8 cellular contexts compared by ENCODE assay signal in genomic region chr3:46372492-46373359, GRCh38. TPM values are rescaled to one million over a fixed set of nuclear protein-coding genes. Genes with fewer than 3 reads are reported as not detected.
DNase-seq lines count a peak whose midpoint lies in the region; ATAC-seq and TF ChIP-seq lines count a peak whose summit lies in the region.

No MANE protein-coding gene starts in this region.

- DNase-seq in BE2C (no peak), GM23248 (peak; percentile 66), immature natural killer cell (peak in 1 of 3 donors; percentile 52), HuH-7 (ENCODE audit: low spot score) (no peak), NCI-H1092 (lab: John Stamatoyannopoulos, UW) (no peak)
- no peak for DNase-seq in T-helper 2 cell treated with Interferon-gamma antibody and Interleukin-4, amounts not matched to agents 5 μg/mL and 100 μg/mL, for 36 hours (ENCODE audit: low spot score)

- no peak for ATAC-seq in GM18505 (IDR thresholded peaks at IDR 0.05; ENCODE audit: unreplicated experiment)
- no peak for ATAC-seq in HG03039 (IDR thresholded peaks at IDR 0.05; ENCODE audit: unreplicated experiment)

- no peak overlapping the region for H2AFZ ChIP-seq in GM23248

- H3K9ac ChIP-seq in GM23248, result no peak overlapping the region

- no peaks in the 10 kb centered on the region for H3K9me2 ChIP-seq in GM23248 (ENCODE audit: insufficient read depth)

- H3K36me3 Mint-ChIP-seq in T-helper 2 cell treated with Interferon-gamma antibody and Interleukin-4, amounts not matched to agents 5 μg/mL and 100 μg/mL, for 36 hours (ENCODE audit: low read depth), result peaks cover 4% of the 10 kb centered on the region
- no peaks in the 10 kb centered on the region for H3K36me3 Mint-ChIP-seq in immature natural killer cell

- H3K4me1 ChIP-seq in BE2C (no peaks in the 10 kb centered on the region), GM23248 (ENCODE audit: insufficient read depth) (no peaks in the 10 kb centered on the region)

- H3K9me3 ChIP-seq in BE2C (no peaks in the 10 kb centered on the region), GM23248 (ENCODE audit: low read depth) (no peaks in the 10 kb centered on the region)

- in situ Hi-C loops in GM23248 (cut with MboI), result loop anchor here (25.0 kb wide), 2 partner anchors 435 to 610 kb away; partner anchors contain the start of gene CXCR6

- peak overlapping the region; percentile 50 for H3K4me3 Mint-ChIP-seq in T-helper 2 cell treated with Interferon-gamma antibody and Interleukin-4, amounts not matched to agents 5 μg/mL and 100 μg/mL, for 36 hours
- H3K4me3 Mint-ChIP-seq in immature natural killer cell, result peak overlapping the region; percentile 41 to 88 (median 65)

- no peaks in the 10 kb centered on the region for H3K79me2 ChIP-seq in GM23248 (ENCODE audit: insufficient read depth)

- H3K4me3 ChIP-seq in BE2C (ENCODE audit: low read depth, low read length) (no peak overlapping the region), GM23248 (no peak overlapping the region)

- no peaks in the 10 kb centered on the region for H4K20me1 ChIP-seq in GM23248 (ENCODE audit: insufficient read depth)

- peaks cover 60% of the 10 kb centered on the region for H3K4me1 Mint-ChIP-seq in T-helper 2 cell treated with Interferon-gamma antibody and Interleukin-4, amounts not matched to agents 5 μg/mL and 100 μg/mL, for 36 hours (ENCODE audit: low read depth)
- H3K4me1 Mint-ChIP-seq in immature natural killer cell, result peaks cover 80 to 91% of the 10 kb centered on the region in 2 donors

- H3K9me3 Mint-ChIP-seq in T-helper 2 cell treated with Interferon-gamma antibody and Interleukin-4, amounts not matched to agents 5 μg/mL and 100 μg/mL, for 36 hours, result no peaks in the 10 kb centered on the region
- H3K9me3 Mint-ChIP-seq in immature natural killer cell, result no peaks in the 10 kb centered on the region

- peak; percentile 30 for TF ChIP-seq CTCF in BE2C (IDR thresholded peaks at IDR 0.05; ENCODE audit: low read depth, low read length)

- H3F3A ChIP-seq in GM23248 (ENCODE audit: insufficient read depth), result no peaks in the 10 kb centered on the region

- no peak overlapping the region for H3K4me2 ChIP-seq in GM23248 (ENCODE audit: unreplicated experiment)

- H3K27ac ChIP-seq in GM23248, result no peak overlapping the region

- WGBS in GM23248 (ENCODE audit: low coverage in 1 of 2, low lambda C conversion rate in 2 of 2, missing lambda C conversion rate in 2 of 2), 2 experiments, result 67 to 71% methylated on average over 9 of the region's 9 CpGs

- TF ChIP-seq POLR2A in GM18505 (IDR thresholded peaks at IDR 0.05; ENCODE audit: borderline replicate concordance, extremely low read depth, insufficient read depth, insufficient read length), result no peak

- peak overlapping the region; percentile 16 for H3K27ac Mint-ChIP-seq in T-helper 2 cell treated with Interferon-gamma antibody and Interleukin-4, amounts not matched to agents 5 μg/mL and 100 μg/mL, for 36 hours
- H3K27ac Mint-ChIP-seq in immature natural killer cell, result peak overlapping the region in 3 of 6 donors; percentile 14 to 94 (median 80)

- H3K36me3 ChIP-seq in BE2C, result no peaks in the 10 kb centered on the region
- no peaks in the 10 kb centered on the region for H3K36me3 ChIP-seq in GM23248 (ENCODE audit: low read depth)

- H3K27me3 ChIP-seq in BE2C, result no peaks in the 10 kb centered on the region
- H3K27me3 ChIP-seq in GM23248 (replicated peaks; ENCODE audit: insufficient read depth), result peaks cover 74% of the 10 kb centered on the region

- peaks cover 53% of the 10 kb centered on the region for H3K27me3 Mint-ChIP-seq in T-helper 2 cell treated with Interferon-gamma antibody and Interleukin-4, amounts not matched to agents 5 μg/mL and 100 μg/mL, for 36 hours (ENCODE audit: low read depth)
- H3K27me3 Mint-ChIP-seq in immature natural killer cell (ENCODE audit: low read depth in 3 of 3), result peaks cover 2 to 7% (median 2%) of the 10 kb centered on the region in 3 donors

RNA-seq across cellular contexts. Expression of gene CCR5, which starts 2.0 kb away (rescaled TPM):
- not detected for polyA plus RNA-seq in BE2C (2012; ENCODE audit: insufficient read depth, insufficient read length, low read depth)
- not detected in 2 replicates for total RNA-seq in GM23248 (2014; rRNA removed; shearing (Covaris generic))
- polyA plus RNA-seq in GM23248 (2016; fragmentation: Nextera tagmentation; extraction: Ambion mirVana) (not detected in 2 replicates), immature natural killer cell (1 to 10 TPM in 2 of 3 donors, not detected in 1; 1.4 to 4.2 TPM)

RNA-seq across cellular contexts. Expression of gene CCR2, which starts 18.8 kb away (rescaled TPM):
- polyA plus RNA-seq in BE2C (2012; ENCODE audit: insufficient read depth, insufficient read length, low read depth), result not detected
- not detected in 2 replicates for total RNA-seq in GM23248 (2014; rRNA removed; shearing (Covaris generic))
- not detected in 2 replicates for polyA plus RNA-seq in GM23248 (2016; fragmentation: Nextera tagmentation; extraction: Ambion mirVana)
- polyA plus RNA-seq in immature natural killer cell, result 10 to 100 TPM in 1 of 3 donors, 1 to 10 TPM in 2; 3.5 to 10.8 (median 6.7) TPM

RNA-seq across cellular contexts. Expression of gene CCRL2, which starts 34.3 kb away (rescaled TPM):
- not detected for polyA plus RNA-seq in BE2C (2012; ENCODE audit: insufficient read depth, insufficient read length, low read depth)
- total RNA-seq in GM23248 (2014; rRNA removed; shearing (Covaris generic)), result not detected in 2 replicates
- not detected in 2 replicates for polyA plus RNA-seq in GM23248 (2016; fragmentation: Nextera tagmentation; extraction: Ambion mirVana)
- polyA plus RNA-seq in immature natural killer cell, result 1 to 10 TPM; 1.3 to 2.0 (median 1.4) TPM
